ENCODE assay signal across 15 cellular contexts in the genomic region with DNA sequence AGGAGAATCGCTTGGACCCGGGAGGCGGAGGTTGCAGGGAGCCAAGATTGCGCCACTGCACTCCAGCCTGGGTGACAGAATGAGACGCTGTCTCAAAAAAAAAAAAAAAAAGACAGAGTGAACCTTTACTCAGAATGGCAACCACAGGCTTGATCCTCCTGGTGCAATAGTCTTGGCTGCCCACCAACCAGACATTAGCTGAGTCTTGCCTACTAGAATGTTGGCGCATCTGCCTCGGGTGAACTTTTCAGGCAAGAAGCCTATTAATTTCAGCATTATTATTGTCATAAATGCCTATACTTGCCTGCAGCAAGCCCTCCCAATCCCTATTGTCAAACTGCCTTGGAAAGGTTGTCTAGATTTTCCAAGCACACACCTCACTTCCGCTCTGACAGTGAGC. TPM values are rescaled to one million over a fixed set of nuclear protein-coding genes. Genes with fewer than 3 reads are reported as not detected.
DNase-seq lines count a peak whose midpoint lies in the region; ATAC-seq and TF ChIP-seq lines count a peak whose summit lies in the region.
"Had no signal": no experiment of that assay in that cellular context is flagged by ENCODE, and none has a peak within 500 bp of the region (broad histone marks: within the 10 kb centered on the region; RNA-seq: fewer than 3 reads in every experiment).

No MANE protein-coding gene starts in this region.

- intact Hi-C loops in transverse colon (cut with DNase I; ENCODE audit: low total_unique reads) (no loop called here), uterus (cut with DNase I; ENCODE audit: low total_unique reads) (loop anchor here (10.0 kb wide), 1 partner anchor 153 kb away; the partner anchor contains the start of gene ZFYVE16)

- H3K27me3 ChIP-seq in RWPE2 (ENCODE audit: insufficient read depth, poor library complexity, severe bottlenecking) (no peaks in the 10 kb centered on the region), transverse colon (no peaks in the 10 kb centered on the region), uterus (no peaks in the 10 kb centered on the region)
- H3K27me3 ChIP-seq: brain microvascular endothelial cell, tibial artery had no signal

- H3K4me1 ChIP-seq in RWPE2 (ENCODE audit: insufficient read depth, poor library complexity, severe bottlenecking) = peaks cover 19% of the 10 kb centered on the region
- H3K4me1 ChIP-seq in transverse colon = peaks cover 21 to 82% (median 52%) of the 10 kb centered on the region in 4 donors
- H3K4me1 ChIP-seq in uterus = peaks cover 4 to 15% of the 10 kb centered on the region in 2 donors

- TF ChIP-seq CTCF in RWPE2 (IDR thresholded peaks at IDR 0.05; ENCODE audit: poor library complexity, severe bottlenecking) (no peak), transverse colon (IDR thresholded peaks at IDR 0.05) (no peak), uterus (IDR thresholded peaks at IDR 0.05) (no peak)

- TF ChIP-seq EP300 in transverse colon (IDR thresholded peaks at IDR 0.05; ENCODE audit: low read depth) = no peak

- H3K4me3 ChIP-seq in RWPE2 (ENCODE audit: severe bottlenecking) (no peak overlapping the region), transverse colon (no peak overlapping the region), uterus (no peak overlapping the region)
- H3K4me3 ChIP-seq: K562, mucosa of descending colon, tibial artery had no signal

- H3K36me3 Mint-ChIP-seq in activated naive CD4-positive, alpha-beta T cell treated with anti-CD3 and anti-CD28 coated beads, Interleukin-2, amount 50 U/mL, for 24 hours = peaks cover 7% of the 10 kb centered on the region

- H3K27ac ChIP-seq in RWPE2 (ENCODE audit: poor library complexity, severe bottlenecking) (peak overlapping the region; percentile 22), transverse colon (peak overlapping the region; percentile 97 to 100 (median 100)), uterus (no peak overlapping the region)
- H3K27ac ChIP-seq: brain microvascular endothelial cell, tibial artery had no signal

- H3K4me1 Mint-ChIP-seq in activated naive CD4-positive, alpha-beta T cell treated with anti-CD3 and anti-CD28 coated beads, Interleukin-2, amount 50 U/mL, for 24 hours = peaks cover 80% of the 10 kb centered on the region

- H3K9me3 ChIP-seq in RWPE2 (ENCODE audit: severe bottlenecking) = no peaks in the 10 kb centered on the region
- no peaks in the 10 kb centered on the region for H3K9me3 ChIP-seq in transverse colon
- no peaks in the 10 kb centered on the region for H3K9me3 ChIP-seq in uterus
- H3K9me3 ChIP-seq: mucosa of descending colon, tibial artery had no signal

- no peaks in the 10 kb centered on the region for H3K9me3 Mint-ChIP-seq in activated naive CD4-positive, alpha-beta T cell treated with anti-CD3 and anti-CD28 coated beads, Interleukin-2, amount 50 U/mL, for 24 hours
- H3K9me3 Mint-ChIP-seq: activated T-cell treated with anti-CD3 and anti-CD28 coated beads, Interleukin-2, amount 50 U/mL, for 4 hours had no signal

- H3K27me3 Mint-ChIP-seq in activated naive CD4-positive, alpha-beta T cell treated with anti-CD3 and anti-CD28 coated beads, Interleukin-2, amount 50 U/mL, for 24 hours = no peaks in the 10 kb centered on the region

- TF ChIP-seq POLR2A in transverse colon (IDR thresholded peaks at IDR 0.05) (no peak), uterus (IDR thresholded peaks at IDR 0.05) (no peak)

- no peak for DNase-seq in activated naive CD4-positive, alpha-beta T cell treated with Interleukin-2 at 50 U/mL for 16 hours
- DNase-seq in RWPE2 (ENCODE audit: low spot score) (no peak), transverse colon (no peak), uterus (no peak), NCI-H510A treated with DMSO at 0.1 percent for 48 hours (lab: John Stamatoyannopoulos, UW) (no peak)
- DNase-seq: activated T-cell treated with anti-CD3 and anti-CD28 coated beads, Interleukin-2, amount 50 U/mL, for 4 hours; brain microvascular endothelial cell; islet precursor cell; NCI-H2107; tibial artery had no signal

- in situ Hi-C loops in transverse colon (cut with MboI; ENCODE audit: low pct_ligation_motif_present in 1 of 4, low pct_unique_long_range_greater_than_20kb in 1 of 4, low sequenced_read_pairs in 3 of 4) = no loop called here

- WGBS in transverse colon (ENCODE audit: low coverage in 1 of 2), 2 donors = 59 to 68% methylated on average over 4 to 8 of the region's 8 CpGs

- H3K27ac Mint-ChIP-seq in activated naive CD4-positive, alpha-beta T cell treated with anti-CD3 and anti-CD28 coated beads, Interleukin-2, amount 50 U/mL, for 24 hours = peak overlapping the region; percentile 85

- ATAC-seq in RWPE2 (ENCODE audit: low read depth) (no peak), esophagus mucosa (peak; percentile 0), HG02852 (IDR thresholded peaks at IDR 0.05; ENCODE audit: unreplicated experiment) (no peak)
- ATAC-seq: activated T-cell treated with anti-CD3 and anti-CD28 coated beads, Interleukin-2, amount 50 U/mL, for 4 hours; K562 had no signal

- peak overlapping the region; percentile 94 for H3K4me3 Mint-ChIP-seq in activated naive CD4-positive, alpha-beta T cell treated with anti-CD3 and anti-CD28 coated beads, Interleukin-2, amount 50 U/mL, for 24 hours

- H3K36me3 ChIP-seq in RWPE2 (ENCODE audit: low read depth) (no peaks in the 10 kb centered on the region), transverse colon (no peaks in the 10 kb centered on the region), uterus (no peaks in the 10 kb centered on the region)
- H3K36me3 ChIP-seq: brain microvascular endothelial cell, tibial artery had no signal

RNA-seq across cellular contexts. Expression of gene SERINC5, which starts 4.2 kb away (rescaled TPM):
- 71.3 TPM for total RNA-seq in esophagus mucosa
- total RNA-seq in transverse colon = 10 to 100 TPM; 40.6 to 90.4 (median 79.6) TPM
- 10 to 100 TPM in 3 of 4 donors, 1 to 10 TPM in 1; 9.5 to 54.5 (median 22.4) TPM for total RNA-seq in uterus

Comparison
In these comparisons a context has a peak if more than half of its experiments do, and no peak if none do; other contexts are left out.
1. H3K27ac ChIP-seq: peak in RWPE2 (single experiment) and transverse colon (4 of 4); none in uterus (0 of 2).